1 cellular context compared by ENCODE assay signal in genomic region chr7:16619979-16620408, GRCh38.
TF ChIP-seq lines count a peak whose summit lies in the region.

No MANE protein-coding gene starts in this region.

TF ChIP-seq in GM23338, 12 proteins besides CTCF, POLR2A, EP300 and RAD21 (continued from another document):
- TF ChIP-seq, protein P1, sequence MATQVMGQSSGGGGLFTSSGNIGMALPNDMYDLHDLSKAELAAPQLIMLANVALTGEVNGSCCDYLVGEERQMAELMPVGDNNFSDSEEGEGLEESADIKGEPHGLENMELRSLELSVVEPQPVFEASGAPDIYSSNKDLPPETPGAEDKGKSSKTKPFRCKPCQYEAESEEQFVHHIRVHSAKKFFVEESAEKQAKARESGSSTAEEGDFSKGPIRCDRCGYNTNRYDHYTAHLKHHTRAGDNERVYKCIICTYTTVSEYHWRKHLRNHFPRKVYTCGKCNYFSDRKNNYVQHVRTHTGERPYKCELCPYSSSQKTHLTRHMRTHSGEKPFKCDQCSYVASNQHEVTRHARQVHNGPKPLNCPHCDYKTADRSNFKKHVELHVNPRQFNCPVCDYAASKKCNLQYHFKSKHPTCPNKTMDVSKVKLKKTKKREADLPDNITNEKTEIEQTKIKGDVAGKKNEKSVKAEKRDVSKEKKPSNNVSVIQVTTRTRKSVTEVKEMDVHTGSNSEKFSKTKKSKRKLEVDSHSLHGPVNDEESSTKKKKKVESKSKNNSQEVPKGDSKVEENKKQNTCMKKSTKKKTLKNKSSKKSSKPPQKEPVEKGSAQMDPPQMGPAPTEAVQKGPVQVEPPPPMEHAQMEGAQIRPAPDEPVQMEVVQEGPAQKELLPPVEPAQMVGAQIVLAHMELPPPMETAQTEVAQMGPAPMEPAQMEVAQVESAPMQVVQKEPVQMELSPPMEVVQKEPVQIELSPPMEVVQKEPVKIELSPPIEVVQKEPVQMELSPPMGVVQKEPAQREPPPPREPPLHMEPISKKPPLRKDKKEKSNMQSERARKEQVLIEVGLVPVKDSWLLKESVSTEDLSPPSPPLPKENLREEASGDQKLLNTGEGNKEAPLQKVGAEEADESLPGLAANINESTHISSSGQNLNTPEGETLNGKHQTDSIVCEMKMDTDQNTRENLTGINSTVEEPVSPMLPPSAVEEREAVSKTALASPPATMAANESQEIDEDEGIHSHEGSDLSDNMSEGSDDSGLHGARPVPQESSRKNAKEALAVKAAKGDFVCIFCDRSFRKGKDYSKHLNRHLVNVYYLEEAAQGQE (IDR thresholded peaks at IDR 0.05; ENCODE audit: unreplicated experiment), result no peak
- TF ChIP-seq ZNF462 (CRISPR knock-in tag; IDR thresholded peaks at IDR 0.05) (no peak), JUNB (IDR thresholded peaks at IDR 0.05; ENCODE audit: unreplicated experiment) (no peak), EZH2phosphoT487 (IDR thresholded peaks at IDR 0.05; ENCODE audit: unreplicated experiment) (no peak), ZNF114 (CRISPR knock-in tag; IDR thresholded peaks at IDR 0.05) (no peak), ETS1 (IDR thresholded peaks at IDR 0.05) (no peak), EZH2 (IDR thresholded peaks at IDR 0.05; ENCODE audit: low read depth, unreplicated experiment) (no peak), POLR2AphosphoS5 (IDR thresholded peaks at IDR 0.05; ENCODE audit: low read depth) (no peak), NANOG (IDR thresholded peaks at IDR 0.05; ENCODE audit: borderline replicate concordance) (no peak), CREB1 (CRISPR knock-in tag; IDR thresholded peaks at IDR 0.05; ENCODE audit: low read depth) (no peak), ZNF331 (CRISPR knock-in tag; IDR thresholded peaks at IDR 0.05; ENCODE audit: low read depth) (no peak)
TF ChIP-seq in GM23338: peak in this region for 0.
